Comparison of ENCODE assay signal across 20 cellular contexts in the genomic region with DNA sequence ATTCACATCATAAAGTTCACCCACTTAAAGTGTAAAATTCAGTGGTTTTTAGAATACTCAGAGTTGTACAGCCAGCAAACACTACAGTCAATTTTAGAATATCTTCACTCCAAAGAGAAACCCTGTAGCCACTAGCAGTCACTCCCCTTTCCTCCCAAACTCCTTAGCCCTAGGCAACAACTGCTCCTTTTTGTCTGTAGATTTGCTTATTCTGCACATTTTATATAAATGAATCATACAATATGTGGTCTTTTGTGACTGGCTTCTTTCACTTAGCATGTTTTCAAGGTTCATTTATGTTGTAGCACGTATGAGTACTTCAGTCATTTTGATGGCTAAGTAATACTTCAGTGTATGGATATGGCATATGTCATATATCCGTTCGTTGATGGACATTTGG.
"Had no signal": no experiment of that assay in that cellular context is flagged by ENCODE, and none has a peak within 500 bp of the region (broad histone marks: within the 10 kb centered on the region; RNA-seq: fewer than 3 reads in every experiment).

No MANE protein-coding gene starts in this region.

- H3K27ac Mint-ChIP-seq: activated CD4-positive, alpha-beta T cell treated with anti-CD3 and anti-CD28 coated beads, Interleukin-2, amount 10 ng/mL, durations not matched to agents 7 days and 5 days; activated naive CD4-positive, alpha-beta T cell treated with anti-CD3 and anti-CD28 coated beads for 36 hours; activated naive CD8-positive, alpha-beta T cell treated with anti-CD3 and anti-CD28 coated beads, Interleukin-2, amount 50 U/mL, for 24 hours; brain; nephron progenitor cell; stimulated activated naive B cell treated with anti-CD40 and anti-IgM and Interleukin-4, amounts not matched to agents 10 μg/mL and 1 μg/mL and 100 μg/mL, for 72 hours had no signal

- DNase-seq: activated CD4-positive, alpha-beta T cell treated with anti-CD3 and anti-CD28 coated beads, Interleukin-2, amount 10 ng/mL, durations not matched to agents 7 days and 5 days; activated CD8-positive, alpha-beta memory T cell treated with anti-CD3 and anti-CD28 coated beads, Interleukin-2, amount 50 U/mL, for 4 hours; activated naive CD4-positive, alpha-beta T cell treated with anti-CD3 and anti-CD28 coated beads for 36 hours; activated naive CD8-positive, alpha-beta T cell treated with anti-CD3 and anti-CD28 coated beads, Interleukin-2, amount 50 U/mL, for 24 hours; activated T-cell treated with anti-CD3 and anti-CD28 coated beads, Interleukin-2, amount 50 U/mL, for 4 hours; anterior cingulate cortex; cerebellar nuclear complex; cortex of kidney; left cardiac atrium; lower lobe of right lung; nephron progenitor cell; nucleus accumbens; sigmoid colon; spleen; stimulated activated CD4-positive, alpha-beta T cell treated with anti-CD3 and anti-CD28 coated beads, Interleukin-4, amount 100 ng/mL, for 4 hours; stimulated activated naive B cell treated with anti-CD40 and anti-IgM and Interleukin-4, amounts not matched to agents 10 μg/mL and 1 μg/mL and 100 μg/mL, for 72 hours; upper lobe of left lung had no signal

- H3K27me3 ChIP-seq: sigmoid colon, spleen, upper lobe of left lung had no signal

- H3K9me3 ChIP-seq: lower lobe of right lung, sigmoid colon, spleen, thoracic aorta, upper lobe of left lung had no signal

- H3K27me3 Mint-ChIP-seq: activated CD4-positive, alpha-beta T cell treated with anti-CD3 and anti-CD28 coated beads, Interleukin-2, amount 10 ng/mL, durations not matched to agents 7 days and 5 days; activated naive CD8-positive, alpha-beta T cell treated with anti-CD3 and anti-CD28 coated beads, Interleukin-2, amount 50 U/mL, for 24 hours; brain; stimulated activated naive B cell treated with anti-CD40 and anti-IgM and Interleukin-4, amounts not matched to agents 10 μg/mL and 1 μg/mL and 100 μg/mL, for 72 hours had no signal

- H3K4me3 Mint-ChIP-seq: activated CD4-positive, alpha-beta T cell treated with anti-CD3 and anti-CD28 coated beads, Interleukin-2, amount 10 ng/mL, durations not matched to agents 7 days and 5 days; activated naive CD4-positive, alpha-beta T cell treated with anti-CD3 and anti-CD28 coated beads for 36 hours; activated naive CD8-positive, alpha-beta T cell treated with anti-CD3 and anti-CD28 coated beads, Interleukin-2, amount 50 U/mL, for 24 hours; activated T-cell treated with anti-CD3 and anti-CD28 coated beads, Interleukin-2, amount 50 U/mL, for 4 hours; brain; nephron progenitor cell; stimulated activated naive B cell treated with anti-CD40 and anti-IgM and Interleukin-4, amounts not matched to agents 10 μg/mL and 1 μg/mL and 100 μg/mL, for 72 hours had no signal

- H3K4me1 ChIP-seq: upper lobe of left lung had no signal

- H3K9me3 Mint-ChIP-seq: activated CD4-positive, alpha-beta T cell treated with anti-CD3 and anti-CD28 coated beads, Interleukin-2, amount 10 ng/mL, durations not matched to agents 7 days and 5 days; activated naive CD4-positive, alpha-beta T cell treated with anti-CD3 and anti-CD28 coated beads for 36 hours; activated naive CD8-positive, alpha-beta T cell treated with anti-CD3 and anti-CD28 coated beads, Interleukin-2, amount 50 U/mL, for 24 hours; activated T-cell treated with anti-CD3 and anti-CD28 coated beads, Interleukin-2, amount 50 U/mL, for 4 hours; brain; nephron progenitor cell; stimulated activated naive B cell treated with anti-CD40 and anti-IgM and Interleukin-4, amounts not matched to agents 10 μg/mL and 1 μg/mL and 100 μg/mL, for 72 hours had no signal

- H3K4me3 ChIP-seq: lower lobe of right lung, sigmoid colon, spleen, thoracic aorta, upper lobe of left lung had no signal

- ATAC-seq: activated CD4-positive, CD25-positive, alpha-beta regulatory T cell treated with anti-CD3 and anti-CD28 coated beads, Interleukin-2, amount 50 U/mL, for 24 hours; activated naive CD8-positive, alpha-beta T cell treated with anti-CD3 and anti-CD28 coated beads, Interleukin-2, amount 50 U/mL, for 24 hours; activated T-cell treated with anti-CD3 and anti-CD28 coated beads, Interleukin-2, amount 50 U/mL, for 4 hours; left cardiac atrium; lower lobe of right lung; stimulated activated naive B cell treated with anti-CD40 and anti-IgM and Interleukin-4, amounts not matched to agents 10 μg/mL and 1 μg/mL and 100 μg/mL, for 72 hours had no signal
